ENCODE assay signal across 24 cellular contexts in the genomic region with DNA sequence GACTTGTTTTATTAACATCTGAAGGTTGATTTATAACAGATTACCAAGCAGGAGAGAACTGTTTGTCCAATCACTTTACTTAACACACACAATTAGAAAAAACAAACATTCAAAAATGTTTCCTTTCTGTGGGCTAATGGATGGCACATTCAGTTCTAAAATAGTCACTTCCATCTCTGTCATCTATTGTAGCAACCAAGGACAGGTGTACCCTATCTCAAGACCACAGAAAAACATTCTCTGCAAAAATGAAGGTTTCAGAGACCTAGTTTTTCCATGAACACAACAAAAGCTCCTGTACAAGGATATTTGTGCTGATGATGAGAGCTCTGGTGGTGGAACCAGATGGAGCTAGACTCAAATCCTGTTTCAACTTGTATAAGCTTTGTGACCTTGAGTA.
DNase-seq lines count a peak whose midpoint lies in the region; ATAC-seq, FAIRE-seq and TF ChIP-seq lines count a peak whose summit lies in the region.
"Had no signal": no experiment of that assay in that cellular context is flagged by ENCODE, and none has a peak within 500 bp of the region (broad histone marks: within the 10 kb centered on the region; RNA-seq: fewer than 3 reads in every experiment).

No MANE protein-coding gene starts in this region.

- H3K27ac ChIP-seq in WERI-Rb-1, result peak overlapping the region; percentile 54
- H3K27ac ChIP-seq: body of pancreas, left ventricle myocardium inferior, psoas muscle had no signal

- FAIRE-seq in GM12892 (lab: Jason Lieb, UNC), result peak; percentile 65

- ATAC-seq in HG03175 (IDR thresholded peaks at IDR 0.05; ENCODE audit: unreplicated experiment) (no peak), HG02588 (IDR thresholded peaks at IDR 0.05; ENCODE audit: unreplicated experiment) (no peak)
- ATAC-seq: activated T-cell treated with anti-CD3 and anti-CD28 coated beads, Interleukin-2, amount 50 U/mL, for 72 hours; body of pancreas; naive thymus-derived CD4-positive, alpha-beta T cell; WTC11 had no signal

- no peaks in the 10 kb centered on the region for H3K9me3 ChIP-seq in WERI-Rb-1 (ENCODE audit: severe bottlenecking)
- H3K9me3 ChIP-seq: body of pancreas, left ventricle myocardium inferior, psoas muscle had no signal

- DNase-seq in GM12892 (ENCODE audit: insufficient read length) (no peak), NCI-H1436 (lab: John Stamatoyannopoulos, UW) (peak; percentile 74), NCI-H69 (lab: John Stamatoyannopoulos, UW) (peak; percentile 94), WERI-Rb-1 (no peak), GM13977 (ENCODE audit: low spot score) (no peak), foreskin melanocyte (no peak)
- DNase-seq: activated CD4-positive, alpha-beta T cell treated with anti-CD3 and anti-CD28 coated beads, Interleukin-2, amount 10 ng/mL, durations not matched to agents 7 days and 5 days; activated naive CD4-positive, alpha-beta T cell treated with Interleukin-2 at 50 U/mL for 16 hours; activated T-cell treated with anti-CD3 and anti-CD28 coated beads, Interleukin-2, amount 50 U/mL, for 72 hours; body of pancreas; C1 segment of cervical spinal cord; dermis blood vessel endothelial cell; HCEC 1CT; Karpas-422; left ventricle myocardium inferior; naive thymus-derived CD4-positive, alpha-beta T cell; nucleus accumbens; psoas muscle; SIG-M5; stimulated activated CD4-positive, alpha-beta T cell treated with anti-CD3 and anti-CD28 coated beads, Interleukin-15, amount 100 ng/mL, for 24 hours; stimulated activated naive CD4-positive, alpha-beta T cell had no signal

- TF ChIP-seq CTCF in WERI-Rb-1 (IDR thresholded peaks at IDR 0.05; ENCODE audit: low read depth, low read length), result no peak
- TF ChIP-seq CTCF in GM13977 (IDR thresholded peaks at IDR 0.05; ENCODE audit: extremely low read depth, insufficient read depth, missing control alignments), result no peak

- in situ Hi-C loops in GM13977 (cut with MboI; ENCODE audit: low pct_unique_long_range_greater_than_20kb, low sequenced_read_pairs, unreplicated experiment), result no loop called here

- no peak for TF ChIP-seq POLR2A in GM12892 (IDR thresholded peaks at IDR 0.05; ENCODE audit: low read depth, low read length)

- H3K4me3 ChIP-seq in WERI-Rb-1 (ENCODE audit: low read depth, low read length), result no peak overlapping the region
- H3K4me3 ChIP-seq: body of pancreas, left ventricle myocardium inferior, psoas muscle had no signal

- no peaks in the 10 kb centered on the region for H3K27me3 ChIP-seq in WERI-Rb-1 (ENCODE audit: insufficient read depth, low read depth, severe bottlenecking)
- H3K27me3 ChIP-seq: body of pancreas had no signal

- no peaks in the 10 kb centered on the region for H3K36me3 ChIP-seq in WERI-Rb-1
- H3K36me3 ChIP-seq: left ventricle myocardium inferior had no signal

Comparison
In these comparisons a context has a peak if more than half of its experiments do, and no peak if none do; other contexts are left out.
1. DNase-seq: peak in NCI-H1436 (single experiment) and NCI-H69 (single experiment); none in GM12892 (single experiment), WERI-Rb-1 (single experiment), GM13977 (single experiment) and foreskin melanocyte (single experiment).